Comparison of ENCODE assay signal across 1 cellular context in genomic region chr6:166382933-166383816, GRCh38.
TF ChIP-seq lines count a peak whose summit lies in the region.

MPC1 (minus strand) TSS chr6:166382940; CDS start chr6:166382876, 64 bp downstream.

TF ChIP-seq in HEK293, 187 proteins besides CTCF, POLR2A, EP300 and RAD21 (continued from another document):
- TF ChIP-seq PRDM2 (tag by site-specific recombination; IDR thresholded peaks at IDR 0.05; ENCODE audit: borderline replicate concordance) (no peak), PRDM1 (tag by site-specific recombination; IDR thresholded peaks at IDR 0.05) (peak; percentile 68; the same call in 1 of the 2 replicates), ZSCAN4 (tag by site-specific recombination; IDR thresholded peaks at IDR 0.05) (no peak), ZNF785 (tag by site-specific recombination; IDR thresholded peaks at IDR 0.05) (no peak), ZNF140 (tag by site-specific recombination; IDR thresholded peaks at IDR 0.05) (no peak), KLF17 (tag by site-specific recombination; IDR thresholded peaks at IDR 0.05) (no peak), ZNF707 (tag by site-specific recombination; IDR thresholded peaks at IDR 0.05) (no peak), ZBTB26 (tag by site-specific recombination; optimal IDR thresholded peaks at IDR 0.05) (peak; percentile 95), PBX3 (CRISPR knock-in tag; IDR thresholded peaks at IDR 0.05) (peak; percentile 90), ZBTB20 (tag by site-specific recombination; IDR thresholded peaks at IDR 0.05) (peak; percentile 99), HOXD13 (CRISPR knock-in tag; IDR thresholded peaks at IDR 0.05; ENCODE audit: borderline replicate concordance) (no peak), ZNF133 (tag by site-specific recombination; IDR thresholded peaks at IDR 0.05) (0 out of 2 replicates have a peak, but pooled peaks have one; percentile 13), KLF10 (tag by site-specific recombination; IDR thresholded peaks at IDR 0.05) (peak; percentile 100), ZBTB8A (tag by site-specific recombination; IDR thresholded peaks at IDR 0.05) (peak; percentile 28; the same call in 1 of the 2 replicates), ZFHX2 (tag by site-specific recombination; conservative IDR thresholded peaks at IDR 0.05) (peak; percentile 91), ZNF266 (tag by site-specific recombination; IDR thresholded peaks at IDR 0.05; ENCODE audit: low read depth) (no peak), ZEB2 (tag by site-specific recombination; IDR thresholded peaks at IDR 0.05) (no peak), ZSCAN30 (tag by site-specific recombination; IDR thresholded peaks at IDR 0.05) (peak; percentile 65), ZNF202 (tag by site-specific recombination; IDR thresholded peaks at IDR 0.05; ENCODE audit: borderline replicate concordance) (no peak), EGR2 (tag by site-specific recombination; IDR thresholded peaks at IDR 0.05; ENCODE audit: low read depth) (0 out of 2 replicates have a peak, but pooled peaks have one; percentile 49), HIC1 (tag by site-specific recombination; IDR thresholded peaks at IDR 0.05) (no peak), ZNF18 (tag by site-specific recombination; IDR thresholded peaks at IDR 0.05) (no peak), GLI2 (tag by site-specific recombination; IDR thresholded peaks at IDR 0.05; ENCODE audit: borderline replicate concordance, low read depth) (no peak), RBAK (tag by site-specific recombination; IDR thresholded peaks at IDR 0.05) (no peak), ZNF37A (tag by site-specific recombination; IDR thresholded peaks at IDR 0.05) (no peak), ZNF670 (tag by site-specific recombination; IDR thresholded peaks at IDR 0.05; ENCODE audit: low read depth) (no peak)
